ENCODE assay signal across 24 cellular contexts in genomic region chr2:217095511-217096205, GRCh38.
DNase-seq lines count a peak whose midpoint lies in the region; ATAC-seq, FAIRE-seq and TF ChIP-seq lines count a peak whose summit lies in the region.
"Had no signal": no experiment of that assay in that cellular context is flagged by ENCODE, and none has a peak within 500 bp of the region (broad histone marks: within the 10 kb centered on the region; RNA-seq: fewer than 3 reads in every experiment).

No MANE protein-coding gene starts in this region.

- H3K27ac ChIP-seq in ovary = no peak overlapping the region
- H3K27ac ChIP-seq: SK-N-MC, skin epidermis had no signal

- no peaks in the 10 kb centered on the region for H3K27me3 ChIP-seq in ovary

- H3K4me3 ChIP-seq in ovary = no peak overlapping the region
- H3K4me3 ChIP-seq: SK-N-MC, skin epidermis had no signal

- no peak for TF ChIP-seq POLR2A in ovary (IDR thresholded peaks at IDR 0.05)

- ATAC-seq in activated naive CD4-positive, alpha-beta T cell treated with anti-CD3 and anti-CD28 coated beads, Interleukin-2, amount 50 U/mL, for 72 hours = peak; percentile 71 to 74
- peak; percentile 80 for ATAC-seq in stimulated activated naive CD8-positive, alpha-beta T cell treated with anti-CD3 and anti-CD28 coated beads, Interleukin-15, amount 100 ng/mL, for 72 hours
- no peak for ATAC-seq in stimulated activated memory B cell treated with anti-CD40 and anti-IgM and Interleukin-4, amounts not matched to agents 10 μg/mL and 1 μg/mL and 100 μg/mL, for 72 hours
- ATAC-seq: activated CD4-positive, CD25-positive, alpha-beta regulatory T cell treated with anti-CD3 and anti-CD28 coated beads, Interleukin-2, amount 50 U/mL, for 24 hours had no signal

- peaks cover 2% of the 10 kb centered on the region for H3K4me1 ChIP-seq in ovary (ENCODE audit: insufficient read depth)

- peaks cover 22% of the 10 kb centered on the region for H3K27me3 Mint-ChIP-seq in stimulated activated naive CD8-positive, alpha-beta T cell treated with anti-CD3 and anti-CD28 coated beads, Interleukin-15, amount 100 ng/mL, for 72 hours
- H3K27me3 Mint-ChIP-seq in stimulated activated memory B cell treated with anti-CD40 and anti-IgM and Interleukin-4, amounts not matched to agents 10 μg/mL and 1 μg/mL and 100 μg/mL, for 72 hours = no peaks in the 10 kb centered on the region

- TF ChIP-seq CTCF in ovary (IDR thresholded peaks at IDR 0.05) = no peak

- DNase-seq in activated naive CD4-positive, alpha-beta T cell treated with anti-CD3 and anti-CD28 coated beads, Interleukin-2, amount 50 U/mL, for 72 hours (ENCODE audit: low spot score in 2 of 2) = no peak
- no peak for DNase-seq in activated naive CD4-positive, alpha-beta T cell (lab: John Stamatoyannopoulos, UW)
- DNase-seq in RCC 7860 (ENCODE audit: low spot score) (peak; percentile 37), glomerular visceral epithelial cell (ENCODE audit: extremely low spot score) (peak; percentile 50), NCI-H345 treated with DMSO at 0.1 percent for 48 hours (lab: John Stamatoyannopoulos, UW; ENCODE audit: unreplicated experiment) (no peak), ovary (no peak)
- no peak for DNase-seq in stimulated activated naive CD8-positive, alpha-beta T cell treated with anti-CD3 and anti-CD28 coated beads, Interleukin-15, amount 100 ng/mL, for 72 hours
- DNase-seq: activated CD4-positive, alpha-beta memory T cell treated with anti-CD3 and anti-CD28 coated beads for 36 hours; aorta; CD4-positive, alpha-beta T cell; cortex of kidney; effector memory CD4-positive, alpha-beta T cell; naive B cell; NCI-H1048; NCI-H1694 treated with DMSO at 0.1 percent for 48 hours; NCI-H510A treated with DMSO at 0.1 percent for 48 hours; stimulated activated naive CD4-positive, alpha-beta T cell had no signal

- peak overlapping the region in 1 of 2 donors; percentile 41 for H3K27ac Mint-ChIP-seq in activated naive CD4-positive, alpha-beta T cell treated with anti-CD3 and anti-CD28 coated beads, Interleukin-2, amount 50 U/mL, for 72 hours
- peak overlapping the region in 1 of 2 donors; percentile 22 for H3K27ac Mint-ChIP-seq in stimulated activated naive CD8-positive, alpha-beta T cell treated with anti-CD3 and anti-CD28 coated beads, Interleukin-15, amount 100 ng/mL, for 72 hours
- H3K27ac Mint-ChIP-seq in stimulated activated memory B cell treated with anti-CD40 and anti-IgM and Interleukin-4, amounts not matched to agents 10 μg/mL and 1 μg/mL and 100 μg/mL, for 72 hours = no peak overlapping the region
- H3K27ac Mint-ChIP-seq: activated CD4-positive, alpha-beta memory T cell treated with anti-CD3 and anti-CD28 coated beads for 36 hours; activated naive CD8-positive, alpha-beta T cell; CD4-positive, alpha-beta T cell; mesothelial cell of epicardium had no signal

- H3K36me3 ChIP-seq in ovary = no peaks in the 10 kb centered on the region

- TF ChIP-seq EP300 in ovary (IDR thresholded peaks at IDR 0.05) = no peak

- H3K9me3 ChIP-seq in ovary = no peaks in the 10 kb centered on the region

- WGBS in ovary, 3 donors = 77 to 89% (median 88%) methylated on average over 4 of the region's 4 CpGs

- H3K9me3 Mint-ChIP-seq in activated naive CD4-positive, alpha-beta T cell treated with anti-CD3 and anti-CD28 coated beads, Interleukin-2, amount 50 U/mL, for 72 hours = peaks cover 0 to 4% of the 10 kb centered on the region in 2 donors
- no peaks in the 10 kb centered on the region for H3K9me3 Mint-ChIP-seq in stimulated activated naive CD8-positive, alpha-beta T cell treated with anti-CD3 and anti-CD28 coated beads, Interleukin-15, amount 100 ng/mL, for 72 hours
- peaks cover 3% of the 10 kb centered on the region for H3K9me3 Mint-ChIP-seq in stimulated activated memory B cell treated with anti-CD40 and anti-IgM and Interleukin-4, amounts not matched to agents 10 μg/mL and 1 μg/mL and 100 μg/mL, for 72 hours
- H3K9me3 Mint-ChIP-seq: activated CD4-positive, alpha-beta memory T cell treated with anti-CD3 and anti-CD28 coated beads for 36 hours; CD4-positive, alpha-beta T cell had no signal

- H3K36me3 Mint-ChIP-seq in activated naive CD4-positive, alpha-beta T cell treated with anti-CD3 and anti-CD28 coated beads, Interleukin-2, amount 50 U/mL, for 72 hours = no peaks in the 10 kb centered on the region
- H3K36me3 Mint-ChIP-seq in stimulated activated memory B cell treated with anti-CD40 and anti-IgM and Interleukin-4, amounts not matched to agents 10 μg/mL and 1 μg/mL and 100 μg/mL, for 72 hours = no peaks in the 10 kb centered on the region
- H3K36me3 Mint-ChIP-seq: activated CD4-positive, alpha-beta memory T cell treated with anti-CD3 and anti-CD28 coated beads for 36 hours; activated naive CD8-positive, alpha-beta T cell; mesothelial cell of epicardium; naive B cell had no signal

- intact Hi-C loops in ovary (cut with DNase I) = no loop called here

- peaks cover 25% of the 10 kb centered on the region for H3K4me1 Mint-ChIP-seq in stimulated activated naive CD8-positive, alpha-beta T cell treated with anti-CD3 and anti-CD28 coated beads, Interleukin-15, amount 100 ng/mL, for 72 hours
- H3K4me1 Mint-ChIP-seq in stimulated activated memory B cell treated with anti-CD40 and anti-IgM and Interleukin-4, amounts not matched to agents 10 μg/mL and 1 μg/mL and 100 μg/mL, for 72 hours = peaks cover 7% of the 10 kb centered on the region

- peak; percentile 49 for FAIRE-seq in RCC 7860 (lab: Jason Lieb, UNC)
- FAIRE-seq: GM19239 had no signal

- no peak overlapping the region for H3K4me3 Mint-ChIP-seq in stimulated activated naive CD8-positive, alpha-beta T cell treated with anti-CD3 and anti-CD28 coated beads, Interleukin-15, amount 100 ng/mL, for 72 hours
- no peak overlapping the region for H3K4me3 Mint-ChIP-seq in stimulated activated memory B cell treated with anti-CD40 and anti-IgM and Interleukin-4, amounts not matched to agents 10 μg/mL and 1 μg/mL and 100 μg/mL, for 72 hours
- H3K4me3 Mint-ChIP-seq: activated CD4-positive, alpha-beta memory T cell treated with anti-CD3 and anti-CD28 coated beads for 36 hours; activated naive CD8-positive, alpha-beta T cell; CD4-positive, alpha-beta T cell; mesothelial cell of epicardium; naive B cell had no signal

Comparison
In these comparisons a context has a peak if more than half of its experiments do, and no peak if none do; other contexts are left out.
1. DNase-seq: peak in RCC 7860 (single experiment) and glomerular visceral epithelial cell (single experiment); none in activated naive CD4-positive, alpha-beta T cell treated with anti-CD3 and anti-CD28 coated beads, Interleukin-2, amount 50 U/mL, for 72 hours (0 of 2), activated naive CD4-positive, alpha-beta T cell (0 of 4), stimulated activated naive CD8-positive, alpha-beta T cell treated with anti-CD3 and anti-CD28 coated beads, Interleukin-15, amount 100 ng/mL, for 72 hours (0 of 2), NCI-H345 treated with DMSO at 0.1 percent for 48 hours (single experiment) and ovary (0 of 5).